Comparison of ENCODE assay signal across 14 cellular contexts in genomic region chr21:26117324-26117971, GRCh38. TPM values are rescaled to one million over a fixed set of nuclear protein-coding genes. Genes with fewer than 3 reads are reported as not detected.
DNase-seq lines count a peak whose midpoint lies in the region; TF ChIP-seq lines count a peak whose summit lies in the region.
"Had no signal": no experiment of that assay in that cellular context is flagged by ENCODE, and none has a peak within 500 bp of the region (broad histone marks: within the 10 kb centered on the region; RNA-seq: fewer than 3 reads in every experiment).

No MANE protein-coding gene starts in this region.

- H3K4me3 Mint-ChIP-seq in endodermal cell: no peak overlapping the region

- no peaks in the 10 kb centered on the region for H3F3A ChIP-seq in MM.1S (ENCODE audit: insufficient read depth, low read length)

- peaks cover 9% of the 10 kb centered on the region for H3K36me3 Mint-ChIP-seq in endodermal cell (ENCODE audit: low read depth)

- H4K20me1 ChIP-seq in MM.1S (ENCODE audit: insufficient read depth, low read length): peaks cover 4% of the 10 kb centered on the region; the same call in 1 of the 2 replicates

- no peaks in the 10 kb centered on the region for H3K27me3 ChIP-seq in MM.1S (replicated peaks; ENCODE audit: insufficient read depth, low read length)
- H3K27me3 ChIP-seq in endodermal cell (ENCODE audit: control insufficient read depth, insufficient read depth, low read length, poor library complexity, severe bottlenecking): no peaks in the 10 kb centered on the region
- H3K27me3 ChIP-seq in H7 (ENCODE audit: control insufficient read depth, insufficient read depth, low read length): no peaks in the 10 kb centered on the region
- H3K27me3 ChIP-seq: colonic mucosa had no signal

- H3K4me1 Mint-ChIP-seq in endodermal cell: peaks cover 61% of the 10 kb centered on the region

- 98 to 100% methylated on average over 4 to 5 of the region's 5 CpGs for WGBS in endodermal cell (ENCODE audit: insufficient coverage in 1 of 2, insufficient read length in 1 of 2), 2 experiments

- H3K27ac Mint-ChIP-seq in endodermal cell: peak overlapping the region; percentile 58

- no peaks in the 10 kb centered on the region for H3K9me2 ChIP-seq in MM.1S (replicated peaks; ENCODE audit: insufficient read depth, low read length)

- no peaks in the 10 kb centered on the region for H3K9me3 ChIP-seq in MM.1S (replicated peaks; ENCODE audit: insufficient read depth, low read length)
- H3K9me3 ChIP-seq in endodermal cell (ENCODE audit: control insufficient read depth, low read length): no peaks in the 10 kb centered on the region
- H3K9me3 ChIP-seq: colonic mucosa had no signal

- H3K36me3 ChIP-seq in MM.1S (replicated peaks; ENCODE audit: insufficient read depth, low read length) (no peaks in the 10 kb centered on the region), endodermal cell (ENCODE audit: control insufficient read depth, insufficient read depth, low read length) (peaks cover 17% of the 10 kb centered on the region), H7 (replicated peaks; ENCODE audit: control insufficient read depth, insufficient read depth, low read length) (no peaks in the 10 kb centered on the region)
- H3K36me3 ChIP-seq: colonic mucosa had no signal

- H3K4me1 ChIP-seq in MM.1S (ENCODE audit: low read length) (peaks cover 15% of the 10 kb centered on the region), endodermal cell (ENCODE audit: control insufficient read depth, insufficient read depth, low read length) (peaks cover 19% of the 10 kb centered on the region)
- H3K4me1 ChIP-seq: colonic mucosa had no signal

- no peak overlapping the region for H3K9ac ChIP-seq in MM.1S (ENCODE audit: low read length)
- no peak overlapping the region for H3K9ac ChIP-seq in endodermal cell (ENCODE audit: extremely low read depth, low read length, poor library complexity, severe bottlenecking)

- no peaks in the 10 kb centered on the region for H3K9me3 Mint-ChIP-seq in endodermal cell

- DNase-seq in NCI-H146 (lab: John Stamatoyannopoulos, UW) (peak; percentile 13), NCI-H146 treated with DMSO at 0.1 percent for 48 hours (lab: John Stamatoyannopoulos, UW; ENCODE audit: unreplicated experiment) (no peak), MM.1S (peak; percentile 39), endodermal cell (no peak), substantia nigra (lab: John Stamatoyannopoulos, UW) (no peak), DMS53 treated with DMSO at 0.1 percent for 48 hours (lab: John Stamatoyannopoulos, UW; ENCODE audit: unreplicated experiment) (no peak), H7 (no peak)
- DNase-seq in stimulated activated CD8-positive, alpha-beta memory T cell treated with anti-CD3 and anti-CD28 coated beads, Interleukin-4, amount 100 ng/mL, for 48 hours: no peak
- DNase-seq: 8988T; activated CD4-positive, alpha-beta T cell treated with anti-CD3 and anti-CD28 coated beads, Interleukin-2, amount 50 U/mL, for 4 hours; activated naive CD4-positive, alpha-beta T cell treated with anti-CD3 and anti-CD28 coated beads, Interleukin-2, amount 50 U/mL, for 16 hours; colonic mucosa; NCI-H226 had no signal

- H3K4me2 ChIP-seq in MM.1S (ENCODE audit: low read depth, low read length): peak overlapping the region; percentile 43

- H3K27ac ChIP-seq in MM.1S (ENCODE audit: low read length): no peak overlapping the region
- H3K27ac ChIP-seq in endodermal cell (ENCODE audit: low read depth, low read length): no peak overlapping the region
- peak overlapping the region; percentile 94 for H3K27ac ChIP-seq in substantia nigra (ENCODE audit: low read depth, low read length, poor library complexity, severe bottlenecking)
- H3K27ac ChIP-seq: colonic mucosa had no signal

- peaks cover 35% of the 10 kb centered on the region for H3K79me2 ChIP-seq in MM.1S (ENCODE audit: low read length)

- H3K4me3 ChIP-seq in MM.1S (ENCODE audit: low read length) (no peak overlapping the region), endodermal cell (ENCODE audit: low read length) (no peak overlapping the region), H7 (ENCODE audit: insufficient read depth, low read depth, low read length) (no peak overlapping the region)
- H3K4me3 ChIP-seq: colonic mucosa, K562 had no signal

- no peak for TF ChIP-seq CTCF in MM.1S (IDR thresholded peaks at IDR 0.05; ENCODE audit: low read length)
- no peak for TF ChIP-seq CTCF in endodermal cell (conservative IDR thresholded peaks at IDR 0.05)

- no peak overlapping the region for H2AFZ ChIP-seq in MM.1S (ENCODE audit: low read length)

- no peaks in the 10 kb centered on the region for H3K27me3 Mint-ChIP-seq in endodermal cell (ENCODE audit: insufficient read depth)

RNA-seq across cellular contexts. Expression of gene APP, which starts 53.1 kb away (rescaled TPM):
- total RNA-seq in endodermal cell: 100 to 1,000 TPM; 460 to 557 TPM
- 396 TPM for polyA plus RNA-seq in endodermal cell (2013, experiment 1 of 2)
- 358 TPM for polyA plus RNA-seq in endodermal cell (2013, experiment 2 of 2)
- 316 and 368 TPM in 2 replicates for total RNA-seq in H7 (2014; rRNA removed; shearing (Covaris generic))

Comparison
In these comparisons a context has a peak if more than half of its experiments do, and no peak if none do; other contexts are left out.
1. DNase-seq: peak in NCI-H146 (single experiment) and MM.1S (single experiment); none in NCI-H146 treated with DMSO at 0.1 percent for 48 hours (single experiment), endodermal cell (single experiment), substantia nigra (0 of 49), DMS53 treated with DMSO at 0.1 percent for 48 hours (single experiment), H7 (single experiment) and stimulated activated CD8-positive, alpha-beta memory T cell treated with anti-CD3 and anti-CD28 coated beads, Interleukin-4, amount 100 ng/mL, for 48 hours (single experiment).